Comparison of ENCODE assay signal across 8 cellular contexts in genomic region chr10:22475857-22476600, GRCh38.
DNase-seq lines count a peak whose midpoint lies in the region; ATAC-seq, FAIRE-seq and TF ChIP-seq lines count a peak whose summit lies in the region.

No MANE protein-coding gene starts in this region.

- H3K4me2 ChIP-seq in HepG2 (ENCODE audit: low read depth, low read length), result no peak overlapping the region

- DNase-seq in HepG2 (ENCODE audit: low spot score), result no peak
- peak in 1 of 2 donors; percentile 35 for DNase-seq in activated naive CD4-positive, alpha-beta T cell treated with anti-CD3 and anti-CD28 coated beads, Interleukin-2, amount 50 U/mL, for 72 hours (ENCODE audit: low spot score in 2 of 2)
- DNase-seq in stimulated activated CD4-positive, alpha-beta T cell treated with anti-CD3 and anti-CD28 coated beads, Interleukin-1b, Interleukin-23, amount 100 ng/mL, for 4 hours (ENCODE audit: low read depth in 2 of 2), result peak; percentile 16 to 17
- DNase-seq in left lobe of liver (ENCODE audit: low spot score), result no peak
- DNase-seq in foreskin melanocyte, result no peak

- no peak overlapping the region for H2AFZ ChIP-seq in HepG2 (ENCODE audit: low read length)

- ATAC-seq in HepG2 (no peak), left lobe of liver (no peak), HG02973 (IDR thresholded peaks at IDR 0.05; ENCODE audit: unreplicated experiment) (no peak)
- peak; percentile 69 for ATAC-seq in activated naive CD4-positive, alpha-beta T cell treated with anti-CD3 and anti-CD28 coated beads, Interleukin-2, amount 50 U/mL, for 72 hours

- POLR2A ChIA-PET in HepG2 (lab: Yijun Ruan, JAX), result no interaction called here

- no peaks in the 10 kb centered on the region for H4K20me1 ChIP-seq in HepG2 (ENCODE audit: insufficient read depth, low read length)

- 6% methylated on average over 85 of the region's 85 CpGs for WGBS in liver
- WGBS in HepG2 (ENCODE audit: low lambda C conversion rate), result 91% methylated on average over 83 of the region's 85 CpGs

- no peak for TF ChIP-seq POLR2A in HepG2 (IDR thresholded peaks at IDR 0.05; ENCODE audit: insufficient read depth in 1 of 2, low read depth in 2 of 2, low read length in 2 of 2)

- H3K4me3 ChIP-seq in liver (ENCODE audit: low read depth in 1 of 3, low read length in 3 of 3) (peak overlapping the region in 2 of 3 donors; percentile 15 to 48), HepG2 (replicated peaks in 1 of 3; ENCODE audit: insufficient read depth in 1 of 3, low read depth in 2 of 3, low read length in 3 of 3) (no peak overlapping the region), iPS-18c (ENCODE audit: insufficient read depth, low read depth, low read length) (peak overlapping the region; percentile 52)

- H3K27ac ChIP-seq in liver (ENCODE audit: low read depth in 1 of 2, low read length in 2 of 2) (no peak overlapping the region), HepG2 (ENCODE audit: extremely low read length, insufficient read depth, low read length) (no peak overlapping the region)

- no peaks in the 10 kb centered on the region for H3K9me3 Mint-ChIP-seq in activated naive CD4-positive, alpha-beta T cell treated with anti-CD3 and anti-CD28 coated beads, Interleukin-2, amount 50 U/mL, for 72 hours

- CTCF ChIA-PET in HepG2 (lab: Yijun Ruan, JAX; ENCODE audit: low intra/inter-chr PET ratio, low total read pairs), result no interaction called here

- in situ Hi-C loops in HepG2 (cut with HindIII; ENCODE audit: extremely low pct_ligation_motif_present, low pct_unique_long_range_greater_than_20kb), result no loop called here

- TF ChIP-seq CTCF in liver (IDR thresholded peaks at IDR 0.05; ENCODE audit: low read depth, low read length, missing input control) (no peak), HepG2 (CRISPR knock-in tag; IDR thresholded peaks at IDR 0.05) (no peak)

- H3K36me3 ChIP-seq in liver (ENCODE audit: control insufficient read depth in 4 of 4, insufficient read depth in 3 of 4, low read depth in 1 of 4, low read length in 3 of 4) (no peaks in the 10 kb centered on the region), HepG2 (replicated peaks in 1 of 2; ENCODE audit: control insufficient read depth in 1 of 2, insufficient read depth in 2 of 2, low read length in 2 of 2) (no peaks in the 10 kb centered on the region)

- TF ChIP-seq RAD21 in liver (IDR thresholded peaks at IDR 0.05), result no peak
- TF ChIP-seq RAD21 in HepG2 (CRISPR knock-in tag; IDR thresholded peaks at IDR 0.05), result no peak

- H3K79me2 ChIP-seq in HepG2 (ENCODE audit: insufficient read depth, low read length), result no peaks in the 10 kb centered on the region

- H3K36me3 Mint-ChIP-seq in activated naive CD4-positive, alpha-beta T cell treated with anti-CD3 and anti-CD28 coated beads, Interleukin-2, amount 50 U/mL, for 72 hours, result peaks cover 5 to 7% of the 10 kb centered on the region in 2 donors

- no peak for FAIRE-seq in HepG2 (lab: Jason Lieb, UNC)

- BruUV-seq in HepG2 (replicated peaks; lab: Mats Ljungman, UMichigan), result no TSS peak

- H3K9me3 ChIP-seq in liver (ENCODE audit: control insufficient read depth in 4 of 4, low read length in 3 of 4) (peaks cover 0 to 8% (median under 1%) of the 10 kb centered on the region in 4 donors), HepG2 (ENCODE audit: low read length) (no peaks in the 10 kb centered on the region), iPS-18c (ENCODE audit: control insufficient read depth, insufficient read depth, low read length) (no peaks in the 10 kb centered on the region)

- H3K27ac Mint-ChIP-seq in activated naive CD4-positive, alpha-beta T cell treated with anti-CD3 and anti-CD28 coated beads, Interleukin-2, amount 50 U/mL, for 72 hours, result peak overlapping the region in 1 of 2 donors; percentile 84

- peaks cover 0 to 20% (median 12%) of the 10 kb centered on the region in 4 donors for H3K4me1 ChIP-seq in liver (ENCODE audit: control insufficient read depth in 4 of 4, insufficient read depth in 4 of 4, low read length in 3 of 4)
- no peaks in the 10 kb centered on the region for H3K4me1 ChIP-seq in HepG2 (ENCODE audit: insufficient read depth, low read length)

- H3K9ac ChIP-seq in liver (ENCODE audit: low read depth in 1 of 2, low read length in 2 of 2), result no peak overlapping the region
- no peak overlapping the region for H3K9ac ChIP-seq in HepG2 (ENCODE audit: insufficient read depth, low read depth, low read length)

- intact Hi-C loops in HepG2 (cut with micrococcal nuclease; ENCODE audit: unreplicated experiment), result no loop called here

- TF ChIP-seq EP300 in HepG2 (IDR thresholded peaks at IDR 0.05; ENCODE audit: low read depth in 2 of 2, low read length in 2 of 2), result no peak
- no peak for TF ChIP-seq EP300 in HepG2 (CRISPR knock-in tag; IDR thresholded peaks at IDR 0.05; ENCODE audit: borderline replicate concordance)

- H3K27me3 ChIP-seq in liver (ENCODE audit: control insufficient read depth in 4 of 4, insufficient read depth in 4 of 4, low read length in 3 of 4) (peaks cover 9 to 41% (median 15%) of the 10 kb centered on the region in 4 donors), HepG2 (ENCODE audit: control insufficient read depth in 1 of 2, insufficient read depth in 2 of 2, low read length in 2 of 2) (peaks cover 0 to 4% of the 10 kb centered on the region in 2 experiments; a peak in 1 of 5 replicates)

TF ChIP-seq in liver, 16 proteins besides CTCF, POLR2A, EP300 and RAD21:
- no peak for TF ChIP-seq GABPA (IDR thresholded peaks at IDR 0.05 in 1 of 2, conservative IDR thresholded peaks at IDR 0.05 in 1 of 2)
- no peak for TF ChIP-seq MAX (IDR thresholded peaks at IDR 0.05)
- TF ChIP-seq SP1 (IDR thresholded peaks at IDR 0.05), result no peak

TF ChIP-seq in HepG2, 621 proteins besides CTCF, POLR2A, EP300 and RAD21:
- TF ChIP-seq SNRNP70 (IDR thresholded peaks at IDR 0.05; ENCODE audit: low read depth, low read length) (no peak), RXRA (CRISPR knock-in tag; IDR thresholded peaks at IDR 0.05) (no peak), ZSCAN21 (CRISPR knock-in tag; IDR thresholded peaks at IDR 0.05; ENCODE audit: borderline replicate concordance) (no peak), ZNF589 (CRISPR knock-in tag; conservative IDR thresholded peaks at IDR 0.05) (no peak), PRDM15 (CRISPR knock-in tag; IDR thresholded peaks at IDR 0.05) (no peak), ZNF317 (CRISPR knock-in tag; IDR thresholded peaks at IDR 0.05) (no peak), ZNF260 (CRISPR knock-in tag; IDR thresholded peaks at IDR 0.05; ENCODE audit: borderline replicate concordance, low read depth) (no peak)
TF ChIP-seq in HepG2: peak in this region for 0.

Comparison
In these comparisons a context has a peak if more than half of its experiments do, and no peak if none do; other contexts are left out.
1. H3K4me3 ChIP-seq: peak in liver (2 of 3) and iPS-18c (single experiment); none in HepG2 (0 of 3).
2. ATAC-seq: peak in activated naive CD4-positive, alpha-beta T cell treated with anti-CD3 and anti-CD28 coated beads, Interleukin-2, amount 50 U/mL, for 72 hours (2 of 2); none in HepG2 (single experiment), left lobe of liver (single experiment) and HG02973 (single experiment).
3. DNase-seq: peak in stimulated activated CD4-positive, alpha-beta T cell treated with anti-CD3 and anti-CD28 coated beads, Interleukin-1b, Interleukin-23, amount 100 ng/mL, for 4 hours (2 of 2); none in HepG2 (single experiment), left lobe of liver (single experiment) and foreskin melanocyte (single experiment).